ENCODE assay signal across 9 cellular contexts in genomic region chr20:53652859-53653520, GRCh38.
A peak's percentile ranks its signal among the peaks of the same experiment; 100 is the strongest.
DNase-seq lines count a peak whose midpoint lies in the region; ATAC-seq and FAIRE-seq lines count a peak whose summit lies in the region.
"Had no signal": no experiment of that assay in that cellular context is flagged by ENCODE, and none has a peak within 500 bp of the region (broad histone marks: within the 10 kb centered on the region; RNA-seq: fewer than 3 reads in every experiment).

No MANE protein-coding gene starts in this region.

- H3K4me3 ChIP-seq in neuron (ENCODE audit: low read length) = no peak overlapping the region

- H3K36me3 ChIP-seq in neuron (ENCODE audit: insufficient read depth, low read length) = no peaks in the 10 kb centered on the region

- no peaks in the 10 kb centered on the region for H3K36me3 Mint-ChIP-seq in central memory CD8-positive, alpha-beta T cell (ENCODE audit: insufficient read depth)

- H3K27me3 ChIP-seq in neuron (ENCODE audit: insufficient read depth, low read length) = no peaks in the 10 kb centered on the region

- DNase-seq in central memory CD8-positive, alpha-beta T cell (ENCODE audit: low spot score in 2 of 2) = no peak
- DNase-seq in RCC 7860 (ENCODE audit: low spot score) (no peak), germinal center (ENCODE audit: low spot score) (no peak)
- DNase-seq: NCI-H446 had no signal

- H3K4me1 Mint-ChIP-seq in central memory CD8-positive, alpha-beta T cell = peaks cover 32% of the 10 kb centered on the region

- peak overlapping the region; percentile 48 for H2AFZ ChIP-seq in neuron (ENCODE audit: low read depth, low read length)

- FAIRE-seq in G401.6 (lab: Jason Lieb, UNC) (peak; percentile 76), RCC 7860 (lab: Jason Lieb, UNC) (no peak)

- peak overlapping the region; percentile 55 for H3K4me3 Mint-ChIP-seq in central memory CD8-positive, alpha-beta T cell

- peaks cover 7% of the 10 kb centered on the region for H3K4me1 ChIP-seq in neuron (ENCODE audit: insufficient read depth, low read length)

- H3K27me3 Mint-ChIP-seq in central memory CD8-positive, alpha-beta T cell = no peaks in the 10 kb centered on the region

- peak; percentile 6 for ATAC-seq in HG03521 (IDR thresholded peaks at IDR 0.05; ENCODE audit: unreplicated experiment)
- no peak for ATAC-seq in central memory CD8-positive, alpha-beta T cell (replicated peaks; ENCODE audit: extremely low read depth, poor library complexity, severe bottlenecking)
- no peak for ATAC-seq in HG02623 (IDR thresholded peaks at IDR 0.05; ENCODE audit: unreplicated experiment)
- no peak for ATAC-seq in GM19467 (IDR thresholded peaks at IDR 0.05; ENCODE audit: unreplicated experiment)

- H3K9me3 ChIP-seq in neuron (ENCODE audit: low read length) = no peaks in the 10 kb centered on the region

- H3K9me3 Mint-ChIP-seq in central memory CD8-positive, alpha-beta T cell = no peaks in the 10 kb centered on the region

- peak overlapping the region; percentile 92 for H3K27ac Mint-ChIP-seq in central memory CD8-positive, alpha-beta T cell (ENCODE audit: low read depth)
